ENCODE assay signal across 8 cellular contexts in the genomic region with DNA sequence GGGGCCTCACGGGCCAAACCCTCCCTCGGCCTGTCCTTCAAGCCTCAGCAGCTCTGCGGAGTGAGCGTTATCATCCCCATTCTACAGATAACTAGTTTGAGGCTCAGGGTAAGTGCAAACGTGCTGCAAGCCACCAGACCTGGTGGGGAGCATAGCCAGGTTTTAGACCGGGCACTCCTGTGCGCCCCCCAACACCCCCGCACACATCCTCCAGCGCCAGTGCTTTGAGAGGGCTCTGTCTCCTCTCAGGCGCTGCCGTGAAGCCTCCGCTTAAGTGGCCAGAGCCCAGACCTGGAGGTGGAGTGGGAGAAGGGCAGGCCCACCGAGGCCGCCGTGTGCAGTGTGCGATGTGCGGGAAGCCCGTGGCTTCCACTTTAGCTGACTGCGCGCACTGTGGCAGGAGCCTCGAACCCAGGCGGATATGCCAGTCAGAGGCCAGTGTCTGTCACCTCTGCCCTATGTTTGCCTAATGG. TPM values are rescaled to one million over a fixed set of nuclear protein-coding genes. Genes with fewer than 3 reads are reported as not detected.
DNase-seq lines count a peak whose midpoint lies in the region; ATAC-seq and TF ChIP-seq lines count a peak whose summit lies in the region.

No MANE protein-coding gene starts in this region.

- 58 to 68% methylated on average over 22 of the region's 22 CpGs for WGBS in lung, 2 donors
- WGBS in upper lobe of left lung, 2 donors, result 62 to 69% methylated on average over 10 to 22 of the region's 22 CpGs

- no peak for DNase-seq in cardiac muscle cell (ENCODE audit: low read depth in 1 of 2, low spot score in 1 of 2)
- DNase-seq in left cardiac atrium, result no peak
- peak; percentile 21 for DNase-seq in activated T-helper 2 cell treated with anti-CD3 and anti-CD28 coated beads, Interferon-gamma antibody, Interleukin-2, Interleukin-4, amounts not matched to agents 10 μg/mL and 5 μg/mL and 100 μg/mL, durations not matched to agents 14 hours and 24 hours and 36 hours (ENCODE audit: low spot score)
- no peak for DNase-seq in lung (ENCODE audit: low spot score)
- DNase-seq in upper lobe of left lung, result peak in 1 of 2 donors; percentile 68
- no peak for DNase-seq in SW 1271 (lab: John Stamatoyannopoulos, UW)
- DNase-seq in RKO (ENCODE audit: low spot score), result no peak

- H3K27ac ChIP-seq in cardiac muscle cell (peak overlapping the region; percentile 93), lung (ENCODE audit: low read depth in 1 of 2, low read length in 1 of 2) (peak overlapping the region; percentile 0 to 94), upper lobe of left lung (peak overlapping the region; percentile 98 to 99 (median 99))

- H3K4me1 ChIP-seq in cardiac muscle cell (ENCODE audit: low read depth) (peaks cover 32% of the 10 kb centered on the region), lung (ENCODE audit: control insufficient read depth in 2 of 2, insufficient read depth in 2 of 2, low read length in 2 of 2) (peaks cover 30 to 37% of the 10 kb centered on the region in 2 donors), upper lobe of left lung (peaks cover 87 to 92% (median 90%) of the 10 kb centered on the region in 4 donors)

- H3K4me3 ChIP-seq in cardiac muscle cell, result no peak overlapping the region
- no peak overlapping the region for H3K4me3 ChIP-seq in lung
- peak overlapping the region in 3 of 4 donors; percentile 78 to 95 (median 89) for H3K4me3 ChIP-seq in upper lobe of left lung

- H3K27me3 ChIP-seq in cardiac muscle cell (no peaks in the 10 kb centered on the region), lung (ENCODE audit: control insufficient read depth, insufficient read depth) (no peaks in the 10 kb centered on the region), upper lobe of left lung (no peaks in the 10 kb centered on the region)

- H3K36me3 Mint-ChIP-seq in activated T-helper 2 cell treated with anti-CD3 and anti-CD28 coated beads, Interferon-gamma antibody, Interleukin-2, Interleukin-4, amounts not matched to agents 10 μg/mL and 5 μg/mL and 100 μg/mL, durations not matched to agents 14 hours and 24 hours and 36 hours (ENCODE audit: low read depth), result peaks cover 66% of the 10 kb centered on the region

- H3K27ac Mint-ChIP-seq in activated T-helper 2 cell treated with anti-CD3 and anti-CD28 coated beads, Interferon-gamma antibody, Interleukin-2, Interleukin-4, amounts not matched to agents 10 μg/mL and 5 μg/mL and 100 μg/mL, durations not matched to agents 14 hours and 24 hours and 36 hours, result peak overlapping the region; percentile 91

- H3K4me1 Mint-ChIP-seq in activated T-helper 2 cell treated with anti-CD3 and anti-CD28 coated beads, Interferon-gamma antibody, Interleukin-2, Interleukin-4, amounts not matched to agents 10 μg/mL and 5 μg/mL and 100 μg/mL, durations not matched to agents 14 hours and 24 hours and 36 hours (ENCODE audit: low read depth), result peaks cover 72% of the 10 kb centered on the region

- H3K9me3 Mint-ChIP-seq in activated T-helper 2 cell treated with anti-CD3 and anti-CD28 coated beads, Interferon-gamma antibody, Interleukin-2, Interleukin-4, amounts not matched to agents 10 μg/mL and 5 μg/mL and 100 μg/mL, durations not matched to agents 14 hours and 24 hours and 36 hours, result no peaks in the 10 kb centered on the region

- no peaks in the 10 kb centered on the region for H3K36me3 ChIP-seq in cardiac muscle cell
- peaks cover 0 to 10% of the 10 kb centered on the region in 2 donors for H3K36me3 ChIP-seq in lung (ENCODE audit: control insufficient read depth in 2 of 2, insufficient read depth in 2 of 2, low read length in 2 of 2)
- peaks cover 0 to 7% (median under 1%) of the 10 kb centered on the region in 4 donors for H3K36me3 ChIP-seq in upper lobe of left lung

- intact Hi-C loops in left cardiac atrium (cut with DNase I), result no loop called here
- intact Hi-C loops in activated T-helper 2 cell treated with anti-CD3 and anti-CD28 coated beads, Interferon-gamma antibody, Interleukin-2, Interleukin-4, amounts not matched to agents 10 μg/mL and 5 μg/mL and 100 μg/mL, durations not matched to agents 14 hours and 24 hours and 36 hours (cut with micrococcal nuclease), result loop anchor here (1.0 to 5.0 kb wide), 4 partner anchors 26 to 438 kb away; a partner anchor contains a TSS

- no peaks in the 10 kb centered on the region for H3K9me3 ChIP-seq in cardiac muscle cell (ENCODE audit: low read depth)
- H3K9me3 ChIP-seq in lung (ENCODE audit: control insufficient read depth in 2 of 2, insufficient read depth in 1 of 2, low read length in 1 of 2), result no peaks in the 10 kb centered on the region
- no peaks in the 10 kb centered on the region for H3K9me3 ChIP-seq in upper lobe of left lung

- ATAC-seq in left cardiac atrium, result no peak
- ATAC-seq in lung (ENCODE audit: insufficient read depth, low FRiP score), result no peak
- ATAC-seq in upper lobe of left lung (ENCODE audit: low FRiP score in 2 of 2), result no peak
- no peak for ATAC-seq in HG02852 (IDR thresholded peaks at IDR 0.05; ENCODE audit: unreplicated experiment)

- H3K27me3 Mint-ChIP-seq in activated T-helper 2 cell treated with anti-CD3 and anti-CD28 coated beads, Interferon-gamma antibody, Interleukin-2, Interleukin-4, amounts not matched to agents 10 μg/mL and 5 μg/mL and 100 μg/mL, durations not matched to agents 14 hours and 24 hours and 36 hours (ENCODE audit: low read depth), result no peaks in the 10 kb centered on the region

- H3K4me3 Mint-ChIP-seq in activated T-helper 2 cell treated with anti-CD3 and anti-CD28 coated beads, Interferon-gamma antibody, Interleukin-2, Interleukin-4, amounts not matched to agents 10 μg/mL and 5 μg/mL and 100 μg/mL, durations not matched to agents 14 hours and 24 hours and 36 hours (ENCODE audit: low read depth), result peak overlapping the region; percentile 79

- TF ChIP-seq EP300 in upper lobe of left lung (IDR thresholded peaks at IDR 0.05), result no peak

- TF ChIP-seq POLR2A in upper lobe of left lung (IDR thresholded peaks at IDR 0.05), result no peak

- no peak for TF ChIP-seq CTCF in cardiac muscle cell (IDR thresholded peaks at IDR 0.05; ENCODE audit: low read depth, low read length)
- no peak for TF ChIP-seq CTCF in lung (IDR thresholded peaks at IDR 0.05; ENCODE audit: control extremely low read depth, extremely low read depth)
- no peak for TF ChIP-seq CTCF in upper lobe of left lung (IDR thresholded peaks at IDR 0.05)

RNA-seq across cellular contexts. Expression of a gene that starts 1.6 kb away (rescaled TPM):
- 67.6 and 71.5 TPM in 2 replicates for total RNA-seq in cardiac muscle cell
- polyA plus RNA-seq in cardiac muscle cell, result 63.2 and 65.6 TPM in 2 replicates
- total RNA-seq in left cardiac atrium, result 100 to 1,000 TPM in 1 of 2 donors, 10 to 100 TPM in 1; 95.8 to 133 TPM
- 122 TPM in 2 replicates for total RNA-seq in activated T-helper 2 cell treated with anti-CD3 and anti-CD28 coated beads, Interferon-gamma antibody, Interleukin-2, Interleukin-4, amounts not matched to agents 10 μg/mL and 5 μg/mL and 100 μg/mL, durations not matched to agents 14 hours and 24 hours and 36 hours
- total RNA-seq in lung, result 100 to 1,000 TPM; 117 to 274 TPM
- 100 to 1,000 TPM; 149 to 415 TPM for polyA plus RNA-seq in lung
- 100 to 1,000 TPM; 148 to 392 (median 277) TPM for total RNA-seq in upper lobe of left lung

RNA-seq across cellular contexts. Expression of a gene that starts 56.9 kb away (rescaled TPM):
- total RNA-seq in cardiac muscle cell (19.1 and 30.0 TPM in 2 replicates), left cardiac atrium (10 to 100 TPM; 14.4 to 16.8 TPM), lung (10 to 100 TPM; 18.1 to 31.2 TPM), upper lobe of left lung (10 to 100 TPM; 19.6 to 41.2 (median 26.1) TPM)
- polyA plus RNA-seq in cardiac muscle cell (14.8 and 15.9 TPM in 2 replicates), lung (10 to 100 TPM in 1 of 2 donors, 1 to 10 TPM in 1; 9.6 to 21.9 TPM)
- 28.2 and 28.8 TPM in 2 replicates for total RNA-seq in activated T-helper 2 cell treated with anti-CD3 and anti-CD28 coated beads, Interferon-gamma antibody, Interleukin-2, Interleukin-4, amounts not matched to agents 10 μg/mL and 5 μg/mL and 100 μg/mL, durations not matched to agents 14 hours and 24 hours and 36 hours

Comparison
In these comparisons a context has a peak if more than half of its experiments do, and no peak if none do; other contexts are left out.
1. H3K27ac ChIP-seq: peak in every context shown above with its lines; median percentile 99 in upper lobe of left lung; 93 in cardiac muscle cell; 47 in lung.
2. H3K4me3 ChIP-seq: peak in upper lobe of left lung (3 of 4); none in cardiac muscle cell (single experiment) and lung (single experiment).